ENCODE assay signal across 15 cellular contexts in the genomic region with DNA sequence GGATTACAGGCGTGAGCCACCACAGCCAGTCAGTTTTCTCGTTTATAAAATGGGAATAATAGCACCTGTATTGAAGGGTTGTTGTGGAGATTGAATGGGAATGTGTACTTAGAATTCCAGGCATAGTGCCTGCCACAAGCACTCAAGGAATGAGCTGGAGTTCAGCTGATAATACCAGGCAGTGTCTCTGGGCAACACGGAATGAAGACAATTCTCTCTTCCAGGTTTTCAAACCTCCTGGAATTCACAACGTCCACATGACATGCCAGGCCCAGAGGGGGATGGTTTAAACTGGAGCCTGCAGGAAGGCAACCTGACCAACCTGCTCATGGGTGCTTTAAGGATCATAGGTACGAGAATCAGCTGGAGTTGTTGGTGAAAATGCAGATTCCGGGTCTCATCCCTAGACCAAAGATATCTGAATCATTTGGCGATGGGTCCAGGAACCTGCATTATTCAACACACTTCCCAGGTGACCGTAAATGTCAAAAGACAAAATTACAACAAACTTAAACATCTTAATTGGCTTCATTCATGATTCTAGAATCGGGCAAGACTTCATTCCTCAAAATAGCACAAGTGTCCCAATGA. TPM values are rescaled to one million over a fixed set of nuclear protein-coding genes. Genes with fewer than 3 reads are reported as not detected.
DNase-seq lines count a peak whose midpoint lies in the region; ATAC-seq, FAIRE-seq and TF ChIP-seq lines count a peak whose summit lies in the region.
"Had no signal": no experiment of that assay in that cellular context is flagged by ENCODE, and none has a peak within 500 bp of the region (broad histone marks: within the 10 kb centered on the region; RNA-seq: fewer than 3 reads in every experiment).

No MANE protein-coding gene starts in this region.

- H3K36me3 ChIP-seq in mesodermal cell (ENCODE audit: control insufficient read depth, insufficient read depth, low read length) (no peaks in the 10 kb centered on the region), small intestine (ENCODE audit: control insufficient read depth in 2 of 2, insufficient read depth in 2 of 2, low read length in 2 of 2) (no peaks in the 10 kb centered on the region)

- peaks cover 36% of the 10 kb centered on the region for H3K4me1 ChIP-seq in mesodermal cell (ENCODE audit: control insufficient read depth, insufficient read depth, low read length, poor library complexity, severe bottlenecking)
- peaks cover 3 to 6% of the 10 kb centered on the region in 2 donors for H3K4me1 ChIP-seq in small intestine (ENCODE audit: control insufficient read depth in 2 of 2, insufficient read depth in 1 of 2, low read depth in 1 of 2, low read length in 1 of 2)

- H3K36me3 Mint-ChIP-seq in natural killer cell = no peaks in the 10 kb centered on the region
- peaks cover 8% of the 10 kb centered on the region for H3K36me3 Mint-ChIP-seq in natural killer cell treated with Interleukin-12 subunit alpha and Interleukin-12 subunit beta and Interleukin-15 and Interleukin-18, amount 100 ng/mL, for 72 hours

- no peaks in the 10 kb centered on the region for H3K27me3 ChIP-seq in small intestine (ENCODE audit: control insufficient read depth in 2 of 2, insufficient read depth in 2 of 2, low read length in 2 of 2)
- H3K27me3 ChIP-seq: SJSA1 had no signal

- WGBS in mesodermal cell (ENCODE audit: insufficient coverage in 2 of 2), 2 experiments = 92 to 94% methylated on average over 5 to 6 of the region's 9 CpGs
- 76 to 84% (median 78%) methylated on average over 9 of the region's 9 CpGs for WGBS in small intestine, 3 donors

- DNase-seq in natural killer cell (no peak), small intestine (no peak), inferior parietal cortex (ENCODE audit: extremely low spot score) (no peak)
- DNase-seq in natural killer cell treated with Interleukin-12 subunit alpha and Interleukin-12 subunit beta and Interleukin-15 and Interleukin-18, amount 100 ng/mL, for 72 hours (ENCODE audit: low spot score) = no peak
- DNase-seq in activated CD8-positive, alpha-beta memory T cell treated with anti-CD3 and anti-CD28 coated beads, Interleukin-2, amount 50 U/mL, for 48 hours = peak; percentile 32
- DNase-seq: activated naive CD8-positive, alpha-beta T cell treated with anti-CD3 and anti-CD28 coated beads, Interleukin-2, amount 50 U/mL, for 24 hours; NCI-H1105; NCI-H2227 treated with DMSO at 0.1 percent for 48 hours; stimulated activated CD4-positive, alpha-beta T cell treated with anti-CD3 and anti-CD28 coated beads, Interleukin-15, amount 100 ng/mL, for 24 hours had no signal

- no peaks in the 10 kb centered on the region for H3K9me3 Mint-ChIP-seq in natural killer cell
- H3K9me3 Mint-ChIP-seq in natural killer cell treated with Interleukin-12 subunit alpha and Interleukin-12 subunit beta and Interleukin-15 and Interleukin-18, amount 100 ng/mL, for 72 hours = no peaks in the 10 kb centered on the region
- H3K9me3 Mint-ChIP-seq: activated naive CD8-positive, alpha-beta T cell treated with anti-CD3 and anti-CD28 coated beads, Interleukin-2, amount 50 U/mL, for 24 hours had no signal

- ATAC-seq in natural killer cell = no peak
- no peak for ATAC-seq in natural killer cell treated with Interleukin-12 subunit alpha and Interleukin-12 subunit beta and Interleukin-15 and Interleukin-18, amount 100 ng/mL, for 72 hours
- no peak for ATAC-seq in GM18498 (IDR thresholded peaks at IDR 0.05; ENCODE audit: unreplicated experiment)
- ATAC-seq in GM21360 (IDR thresholded peaks at IDR 0.05; ENCODE audit: unreplicated experiment) = no peak
- ATAC-seq: activated naive CD8-positive, alpha-beta T cell treated with anti-CD3 and anti-CD28 coated beads, Interleukin-2, amount 50 U/mL, for 24 hours; esophagus mucosa had no signal

- H3K27ac Mint-ChIP-seq in natural killer cell = no peak overlapping the region
- no peak overlapping the region for H3K27ac Mint-ChIP-seq in natural killer cell treated with Interleukin-12 subunit alpha and Interleukin-12 subunit beta and Interleukin-15 and Interleukin-18, amount 100 ng/mL, for 72 hours

- H3K27me3 Mint-ChIP-seq in natural killer cell (ENCODE audit: low read depth in 2 of 2) = no peaks in the 10 kb centered on the region
- H3K27me3 Mint-ChIP-seq in natural killer cell treated with Interleukin-12 subunit alpha and Interleukin-12 subunit beta and Interleukin-15 and Interleukin-18, amount 100 ng/mL, for 72 hours = peaks cover 0 to 2% of the 10 kb centered on the region in 2 donors
- H3K27me3 Mint-ChIP-seq: activated naive CD8-positive, alpha-beta T cell treated with anti-CD3 and anti-CD28 coated beads, Interleukin-2, amount 50 U/mL, for 24 hours had no signal

- TF ChIP-seq CTCF in natural killer cell (IDR thresholded peaks at IDR 0.05) = no peak

- peak overlapping the region; percentile 52 for H3K4me3 Mint-ChIP-seq in natural killer cell
- no peak overlapping the region for H3K4me3 Mint-ChIP-seq in natural killer cell treated with Interleukin-12 subunit alpha and Interleukin-12 subunit beta and Interleukin-15 and Interleukin-18, amount 100 ng/mL, for 72 hours

- H3K9me3 ChIP-seq in mesodermal cell (ENCODE audit: control insufficient read depth, low read length) = no peaks in the 10 kb centered on the region
- no peaks in the 10 kb centered on the region for H3K9me3 ChIP-seq in small intestine (ENCODE audit: control insufficient read depth, low read depth)
- H3K9me3 ChIP-seq: SJSA1 had no signal

- intact Hi-C loops in natural killer cell (cut with micrococcal nuclease) = no loop called here

- peaks cover 25 to 30% of the 10 kb centered on the region in 2 donors for H3K4me1 Mint-ChIP-seq in natural killer cell
- peaks cover 35 to 38% of the 10 kb centered on the region in 2 donors for H3K4me1 Mint-ChIP-seq in natural killer cell treated with Interleukin-12 subunit alpha and Interleukin-12 subunit beta and Interleukin-15 and Interleukin-18, amount 100 ng/mL, for 72 hours (ENCODE audit: low read depth in 2 of 2)

- peak overlapping the region; percentile 26 for H3K27ac ChIP-seq in mesodermal cell (ENCODE audit: low read depth, low read length, severe bottlenecking)
- H3K27ac ChIP-seq in small intestine (ENCODE audit: low read depth in 1 of 2, low read length in 1 of 2) = no peak overlapping the region
- H3K27ac ChIP-seq: SJSA1 had no signal

- no peak overlapping the region for H3K4me3 ChIP-seq in mesodermal cell (ENCODE audit: extremely low read depth, insufficient read depth, low read length, poor library complexity, severe bottlenecking)
- H3K4me3 ChIP-seq in small intestine (ENCODE audit: low read depth in 1 of 2, low read length in 2 of 2) = no peak overlapping the region
- H3K4me3 ChIP-seq: SJSA1 had no signal

- no peak for FAIRE-seq in small intestine (lab: Jason Lieb, UNC)
- FAIRE-seq: colon had no signal

RNA-seq across cellular contexts. Expression of a gene that starts 1.9 kb away (rescaled TPM):
- total RNA-seq in natural killer cell = 10 to 100 TPM; 52.9 to 64.5 (median 58.3) TPM
- 100 to 1,000 TPM in 1 of 2 donors, 10 to 100 TPM in 1; 74.3 to 105 TPM for total RNA-seq in natural killer cell treated with Interleukin-12 subunit alpha and Interleukin-12 subunit beta and Interleukin-15 and Interleukin-18, amount 100 ng/mL, for 72 hours
- polyA plus RNA-seq in mesodermal cell (2013, experiment 1 of 2) = 43.3 TPM
- 40.9 TPM for polyA plus RNA-seq in mesodermal cell (2013, experiment 2 of 2)
- 10 to 100 TPM in 1 of 3 donors, 1 to 10 TPM in 2; 6.5 to 16.6 (median 8.6) TPM for polyA plus RNA-seq in small intestine
